Comparison of ENCODE assay signal across 12 cellular contexts in the genomic region with DNA sequence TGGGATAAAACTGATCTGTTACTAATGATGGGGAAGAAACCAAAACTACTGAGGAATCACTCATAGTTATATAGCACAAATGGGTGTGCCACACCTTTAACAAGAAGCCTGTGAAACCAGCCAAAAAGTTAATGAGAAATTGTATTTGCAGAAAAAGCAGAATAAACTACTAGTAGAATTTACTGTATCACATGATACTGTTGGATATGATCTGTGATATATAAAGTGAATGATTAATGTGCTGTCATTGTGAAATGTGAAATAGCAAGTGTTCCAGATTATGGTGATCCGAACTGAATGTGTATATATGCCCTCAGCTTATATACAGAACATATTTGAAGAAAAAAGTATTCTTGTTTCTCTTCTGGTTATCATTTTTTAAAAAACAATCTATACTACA.
"Had no signal": no experiment of that assay in that cellular context is flagged by ENCODE, and none has a peak within 500 bp of the region (broad histone marks: within the 10 kb centered on the region; RNA-seq: fewer than 3 reads in every experiment).

No MANE protein-coding gene starts in this region.

- H3K27ac ChIP-seq: cardiac muscle cell, spleen, stomach, testis, upper lobe of right lung had no signal

- DNase-seq: activated CD4-positive, alpha-beta memory T cell treated with anti-CD3 and anti-CD28 coated beads, Interleukin-2, amount 10 ng/mL, durations not matched to agents 7 days and 5 days; activated CD4-positive, alpha-beta T cell treated with anti-CD3 and anti-CD28 coated beads for 4 hours; activated gamma-delta T cell; activated T-cell treated with anti-CD3 and anti-CD28 coated beads, Interleukin-2, amount 50 U/mL, for 4 hours; kidney glomerular epithelial cell; mesendoderm; spleen; stomach; testis; upper lobe of right lung had no signal

- FAIRE-seq: colon had no signal

- H3K27me3 ChIP-seq: cardiac muscle cell, spleen, stomach, testis, upper lobe of right lung had no signal

- H3K9me3 ChIP-seq: spleen, stomach, testis, upper lobe of right lung had no signal

- H3K4me3 ChIP-seq: cardiac muscle cell, spleen, stomach, testis, upper lobe of right lung had no signal
